Comparison of ENCODE assay signal across 7 cellular contexts in the genomic region with DNA sequence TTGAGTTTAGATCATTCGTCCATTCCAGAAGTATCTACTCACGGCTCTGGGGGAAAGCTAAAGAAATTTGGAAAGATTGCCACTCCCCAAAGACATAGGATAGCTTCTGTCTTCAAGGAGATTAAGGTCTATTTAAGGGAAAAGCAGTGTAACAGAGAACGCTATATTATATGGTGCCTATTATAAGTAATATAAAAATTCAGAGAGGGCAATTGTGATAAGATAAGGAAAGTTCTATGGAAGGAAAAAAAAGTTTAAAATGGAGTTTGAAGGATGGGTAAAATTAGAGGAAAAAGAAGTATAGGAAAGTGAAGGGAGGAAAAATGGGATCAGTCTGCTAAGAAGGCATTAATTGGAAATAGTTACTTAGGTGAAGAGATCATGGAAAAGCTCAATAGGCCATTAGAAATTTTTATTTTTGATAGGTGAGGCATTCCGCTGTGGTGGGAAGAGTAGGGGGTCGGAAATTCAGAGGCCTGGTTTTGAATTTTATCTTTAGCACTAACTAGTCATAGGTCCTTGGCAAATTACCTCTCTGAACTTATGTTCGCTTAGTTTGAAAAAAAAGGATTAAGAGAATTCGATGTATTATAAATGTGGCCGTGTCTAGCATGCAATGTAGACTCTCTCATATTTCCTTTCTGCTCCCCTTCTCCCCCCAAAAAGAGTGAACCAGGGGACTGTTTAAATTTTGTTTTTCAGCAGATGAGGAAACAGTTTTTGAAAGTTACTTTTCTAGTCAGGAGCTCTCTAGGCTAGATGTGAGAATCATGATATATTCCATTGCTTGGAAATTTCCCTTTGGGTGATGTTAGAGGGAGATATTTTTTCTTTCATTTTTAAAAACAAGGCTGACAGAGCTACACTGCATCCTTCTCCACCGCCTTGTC. TPM values are rescaled to one million over a fixed set of nuclear protein-coding genes. Genes with fewer than 3 reads are reported as not detected.
DNase-seq lines count a peak whose midpoint lies in the region; ATAC-seq and TF ChIP-seq lines count a peak whose summit lies in the region.

No MANE protein-coding gene starts in this region.

- H3K36me3 Mint-ChIP-seq in activated T-helper 1 cell treated with anti-CD3 and anti-CD28 coated beads, Interleukin-12 subunit alpha, Interleukin-12 subunit beta, Interleukin-2, Interleukin-4 antibody, amounts not matched to agents 30 ng/mL and 10 ng/mL and 1 ng/mL, durations not matched to agents 14 hours and 24 hours and 36 hours (ENCODE audit: low read depth), result peaks cover 11% of the 10 kb centered on the region

- peak overlapping the region; percentile 98 for H3K4me3 Mint-ChIP-seq in activated T-helper 1 cell treated with anti-CD3 and anti-CD28 coated beads, Interleukin-12 subunit alpha, Interleukin-12 subunit beta, Interleukin-2, Interleukin-4 antibody, amounts not matched to agents 30 ng/mL and 10 ng/mL and 1 ng/mL, durations not matched to agents 14 hours and 24 hours and 36 hours
- peak overlapping the region; percentile 95 to 98 for H3K4me3 Mint-ChIP-seq in stimulated activated naive CD8-positive, alpha-beta T cell treated with anti-CD3 and anti-CD28 coated beads, Interleukin-15, amount 100 ng/mL, for 72 hours

- no peak overlapping the region for H3K9ac ChIP-seq in iPS-15b (ENCODE audit: low read depth, low read length)

- peaks cover 3% of the 10 kb centered on the region for H3K4me1 ChIP-seq in iPS-15b (ENCODE audit: control insufficient read depth, insufficient read depth, low read length)

- TF ChIP-seq CTCF in GM13977 (IDR thresholded peaks at IDR 0.05; ENCODE audit: extremely low read depth, insufficient read depth, missing control alignments), result no peak

- no peaks in the 10 kb centered on the region for H3K27me3 ChIP-seq in iPS-15b (ENCODE audit: control insufficient read depth, insufficient read depth, low read length)

- peak overlapping the region; percentile 97 for H3K27ac Mint-ChIP-seq in activated T-helper 1 cell treated with anti-CD3 and anti-CD28 coated beads, Interleukin-12 subunit alpha, Interleukin-12 subunit beta, Interleukin-2, Interleukin-4 antibody, amounts not matched to agents 30 ng/mL and 10 ng/mL and 1 ng/mL, durations not matched to agents 14 hours and 24 hours and 36 hours
- peak overlapping the region; percentile 98 to 100 for H3K27ac Mint-ChIP-seq in stimulated activated naive CD8-positive, alpha-beta T cell treated with anti-CD3 and anti-CD28 coated beads, Interleukin-15, amount 100 ng/mL, for 72 hours

- DNase-seq in activated T-helper 1 cell treated with anti-CD3 and anti-CD28 coated beads, Interleukin-12 subunit alpha, Interleukin-12 subunit beta, Interleukin-2, Interleukin-4 antibody, amounts not matched to agents 30 ng/mL and 10 ng/mL and 1 ng/mL, durations not matched to agents 14 hours and 24 hours and 36 hours (ENCODE audit: low spot score), result no peak
- no peak for DNase-seq in stimulated activated naive CD8-positive, alpha-beta T cell treated with anti-CD3 and anti-CD28 coated beads, Interleukin-15, amount 100 ng/mL, for 72 hours
- DNase-seq in GM13977 (ENCODE audit: low spot score), result no peak

- H3K36me3 ChIP-seq in iPS-15b (ENCODE audit: control insufficient read depth, insufficient read depth, low read length), result no peaks in the 10 kb centered on the region

- in situ Hi-C loops in GM13977 (cut with MboI; ENCODE audit: low pct_unique_long_range_greater_than_20kb, low sequenced_read_pairs, unreplicated experiment), result no loop called here

- intact Hi-C loops in activated T-helper 1 cell treated with anti-CD3 and anti-CD28 coated beads, Interleukin-12 subunit alpha, Interleukin-12 subunit beta, Interleukin-2, Interleukin-4 antibody, amounts not matched to agents 30 ng/mL and 10 ng/mL and 1 ng/mL, durations not matched to agents 14 hours and 24 hours and 36 hours (cut with micrococcal nuclease), result loop anchor here (1.0 to 10.0 kb wide), 2 partner anchors 15 to 265 kb away; partner anchors contain the start of gene GOSR2

- peak overlapping the region; percentile 68 for H3K4me3 ChIP-seq in iPS-15b (ENCODE audit: low read depth, low read length)

- H3K9me3 Mint-ChIP-seq in activated T-helper 1 cell treated with anti-CD3 and anti-CD28 coated beads, Interleukin-12 subunit alpha, Interleukin-12 subunit beta, Interleukin-2, Interleukin-4 antibody, amounts not matched to agents 30 ng/mL and 10 ng/mL and 1 ng/mL, durations not matched to agents 14 hours and 24 hours and 36 hours, result no peaks in the 10 kb centered on the region
- H3K9me3 Mint-ChIP-seq in stimulated activated naive CD8-positive, alpha-beta T cell treated with anti-CD3 and anti-CD28 coated beads, Interleukin-15, amount 100 ng/mL, for 72 hours, result no peaks in the 10 kb centered on the region

- H3K4me1 Mint-ChIP-seq in activated T-helper 1 cell treated with anti-CD3 and anti-CD28 coated beads, Interleukin-12 subunit alpha, Interleukin-12 subunit beta, Interleukin-2, Interleukin-4 antibody, amounts not matched to agents 30 ng/mL and 10 ng/mL and 1 ng/mL, durations not matched to agents 14 hours and 24 hours and 36 hours (ENCODE audit: low read depth), result peaks cover 38% of the 10 kb centered on the region
- peaks cover 32% of the 10 kb centered on the region for H3K4me1 Mint-ChIP-seq in stimulated activated naive CD8-positive, alpha-beta T cell treated with anti-CD3 and anti-CD28 coated beads, Interleukin-15, amount 100 ng/mL, for 72 hours

- peak; percentile 2 for ATAC-seq in HG02981 (IDR thresholded peaks at IDR 0.05; ENCODE audit: unreplicated experiment)
- no peak for ATAC-seq in stimulated activated naive CD8-positive, alpha-beta T cell treated with anti-CD3 and anti-CD28 coated beads, Interleukin-15, amount 100 ng/mL, for 72 hours
- no peak for ATAC-seq in HG03108 (IDR thresholded peaks at IDR 0.05; ENCODE audit: unreplicated experiment)
- ATAC-seq in GM18498 (IDR thresholded peaks at IDR 0.05; ENCODE audit: unreplicated experiment), result no peak

- H3K9me3 ChIP-seq in iPS-15b (ENCODE audit: control insufficient read depth, insufficient read depth, low read length), result no peaks in the 10 kb centered on the region

- H3K27me3 Mint-ChIP-seq in activated T-helper 1 cell treated with anti-CD3 and anti-CD28 coated beads, Interleukin-12 subunit alpha, Interleukin-12 subunit beta, Interleukin-2, Interleukin-4 antibody, amounts not matched to agents 30 ng/mL and 10 ng/mL and 1 ng/mL, durations not matched to agents 14 hours and 24 hours and 36 hours (ENCODE audit: insufficient read depth), result peaks cover 2% of the 10 kb centered on the region
- H3K27me3 Mint-ChIP-seq in stimulated activated naive CD8-positive, alpha-beta T cell treated with anti-CD3 and anti-CD28 coated beads, Interleukin-15, amount 100 ng/mL, for 72 hours, result no peaks in the 10 kb centered on the region

RNA-seq across cellular contexts. Expression of gene CDC27, which starts 0.9 kb away (rescaled TPM):
- 89.7 and 92.0 TPM in 2 replicates for total RNA-seq in activated T-helper 1 cell treated with anti-CD3 and anti-CD28 coated beads, Interleukin-12 subunit alpha, Interleukin-12 subunit beta, Interleukin-2, Interleukin-4 antibody, amounts not matched to agents 30 ng/mL and 10 ng/mL and 1 ng/mL, durations not matched to agents 14 hours and 24 hours and 36 hours

RNA-seq across cellular contexts. Expression of gene MYL4, which starts 19.2 kb away (rescaled TPM):
- total RNA-seq in activated T-helper 1 cell treated with anti-CD3 and anti-CD28 coated beads, Interleukin-12 subunit alpha, Interleukin-12 subunit beta, Interleukin-2, Interleukin-4 antibody, amounts not matched to agents 30 ng/mL and 10 ng/mL and 1 ng/mL, durations not matched to agents 14 hours and 24 hours and 36 hours, result not detected in 2 replicates
